ENCODE assay signal across 23 cellular contexts in genomic region chr2:72271766-72272615, GRCh38.
A peak's percentile ranks its signal among the peaks of the same experiment; 100 is the strongest.
DNase-seq lines count a peak whose midpoint lies in the region; ATAC-seq, FAIRE-seq and TF ChIP-seq lines count a peak whose summit lies in the region.
"Had no signal": no experiment of that assay in that cellular context is flagged by ENCODE, and none has a peak within 500 bp of the region (broad histone marks: within the 10 kb centered on the region; RNA-seq: fewer than 3 reads in every experiment).

No MANE protein-coding gene starts in this region.

- peak in 1 of 2 experiments; percentile 15; a peak in 2 of 5 replicates for TF ChIP-seq RAD21 in A549 (conservative IDR thresholded peaks at IDR 0.05 in 1 of 2, IDR thresholded peaks at IDR 0.05 in 1 of 2)

- no peaks in the 10 kb centered on the region for H3K27me3 ChIP-seq in right lobe of liver
- H3K27me3 ChIP-seq in CD4-positive, alpha-beta memory T cell (ENCODE audit: insufficient read depth, low read length), result no peaks in the 10 kb centered on the region
- H3K27me3 ChIP-seq: vagina had no signal

- no peaks in the 10 kb centered on the region for H3K4me1 Mint-ChIP-seq in CD4-positive, alpha-beta memory T cell
- H3K4me1 Mint-ChIP-seq: immature natural killer cell had no signal

- TF ChIP-seq CTCF in A549 (IDR thresholded peaks at IDR 0.05) (no peak), right lobe of liver (IDR thresholded peaks at IDR 0.05) (no peak)

- H3K4me2 ChIP-seq in A549, result peak overlapping the region; percentile 66

- H3K36me3 Mint-ChIP-seq in CD4-positive, alpha-beta memory T cell, result peaks cover 4 to 8% of the 10 kb centered on the region in 2 donors
- H3K36me3 Mint-ChIP-seq: activated CD4-positive, alpha-beta memory T cell treated with anti-CD3 and anti-CD28 coated beads for 36 hours; immature natural killer cell had no signal

- H3K9me3 ChIP-seq in A549, result no peaks in the 10 kb centered on the region
- no peaks in the 10 kb centered on the region for H3K9me3 ChIP-seq in right lobe of liver
- H3K9me3 ChIP-seq in CD4-positive, alpha-beta memory T cell (ENCODE audit: control insufficient read depth in 1 of 2, low read length in 2 of 2), result no peaks in the 10 kb centered on the region
- H3K9me3 ChIP-seq: vagina had no signal

- POLR2A ChIA-PET in A549 (lab: Yijun Ruan, JAX), result no interaction called here
- POLR2A ChIA-PET in CD4-positive, alpha-beta memory T cell (lab: Charles Lee; ENCODE audit: partially characterized antibody), result no interaction called here

- H3K4me3 ChIP-seq in A549, result no peak overlapping the region
- H3K4me3 ChIP-seq in right lobe of liver, result no peak overlapping the region
- H3K4me3 ChIP-seq in CD4-positive, alpha-beta memory T cell (ENCODE audit: low read length in 2 of 2), result no peak overlapping the region
- H3K4me3 ChIP-seq: vagina had no signal

- DNase-seq in A549 (ENCODE audit: low read depth in 1 of 2, low spot score in 1 of 2), result peak in 1 of 2 experiments; percentile 97
- DNase-seq in HT-29 (ENCODE audit: low spot score), result peak; percentile 4
- DNase-seq in dermis blood vessel endothelial cell, result peak; percentile 70
- peak in 2 of 3 donors; percentile 37 to 46 for DNase-seq in right lobe of liver
- DNase-seq in CD4-positive, alpha-beta memory T cell, result no peak
- DNase-seq in NCI-H345 (lab: John Stamatoyannopoulos, UW), result no peak
- DNase-seq in stimulated activated CD8-positive, alpha-beta memory T cell treated with anti-CD3 and anti-CD28 coated beads, Interleukin-4, amount 100 ng/mL, for 48 hours, result no peak
- no peak for DNase-seq in activated CD4-positive, alpha-beta T cell treated with anti-CD3 and anti-CD28 coated beads, Interleukin-2, amount 50 U/mL, for 4 hours
- DNase-seq: activated CD4-positive, alpha-beta memory T cell treated with anti-CD3 and anti-CD28 coated beads for 36 hours; effector CD4-positive, alpha-beta T cell; immature natural killer cell; MV-4-11; naive thymus-derived CD4-positive, alpha-beta T cell; NCI-H446; stimulated activated CD4-positive, alpha-beta T cell treated with anti-CD3 and anti-CD28 coated beads, Interleukin-4, amount 100 ng/mL, for 1 hour; T-helper 9 cell had no signal

- intact Hi-C loops in right lobe of liver (cut with DNase I), result no loop called here
- intact Hi-C loops in CD4-positive, alpha-beta memory T cell (cut with micrococcal nuclease), result no loop called here

- peak; percentile 68 for FAIRE-seq in A549 (lab: Jason Lieb, UNC)
- FAIRE-seq: frontal cortex, G401.6, GM19239 had no signal

- TF ChIP-seq EP300 in A549 (IDR thresholded peaks at IDR 0.05), result peak; percentile 57 to 77; a peak in 4 of 5 replicates

- H3K27ac ChIP-seq in A549 (peak overlapping the region; percentile 77 to 79), right lobe of liver (no peak overlapping the region)
- no peak overlapping the region for H3K27ac ChIP-seq in CD4-positive, alpha-beta memory T cell (ENCODE audit: low read depth, low read length)
- H3K27ac ChIP-seq: C4-2B, vagina had no signal

- ATAC-seq in A549 (peak; percentile 68 to 78), right lobe of liver (peak; percentile 50 to 93 (median 70))
- ATAC-seq: naive thymus-derived CD4-positive, alpha-beta T cell; sciatic nerve had no signal

- CTCF ChIA-PET in A549 (lab: Yijun Ruan, JAX), result interaction anchor here (1.3 kb wide), 1 partner anchor 120 kb away, joined by 3 read pairs; no protein-coding TSS in a partner anchor
- CTCF ChIA-PET in CD4-positive, alpha-beta memory T cell (lab: Charles Lee; ENCODE audit: partially characterized antibody), result no interaction called here

- no peaks in the 10 kb centered on the region for H3K36me3 ChIP-seq in right lobe of liver
- H3K36me3 ChIP-seq in CD4-positive, alpha-beta memory T cell (ENCODE audit: insufficient read depth, low read length), result no peaks in the 10 kb centered on the region
- H3K36me3 ChIP-seq: vagina had no signal

- TF ChIP-seq POLR2A in A549 (IDR thresholded peaks at IDR 0.05; ENCODE audit: low read length) (no peak), right lobe of liver (IDR thresholded peaks at IDR 0.05) (no peak)

- H3K4me1 ChIP-seq in A549 (peaks cover 77% of the 10 kb centered on the region), right lobe of liver (peaks cover 0 to 23% (median 2%) of the 10 kb centered on the region in 4 donors)
- H3K4me1 ChIP-seq in CD4-positive, alpha-beta memory T cell (ENCODE audit: insufficient read depth, low read length), result no peaks in the 10 kb centered on the region

- H3K27ac Mint-ChIP-seq in CD4-positive, alpha-beta memory T cell, result no peak overlapping the region
- H3K27ac Mint-ChIP-seq: activated CD4-positive, alpha-beta memory T cell treated with anti-CD3 and anti-CD28 coated beads for 36 hours; activated T-helper 2 cell treated with anti-CD3 and anti-CD28 coated beads, Interferon-gamma antibody, Interleukin-2, Interleukin-4, amounts not matched to agents 10 μg/mL and 5 μg/mL and 100 μg/mL, durations not matched to agents 14 hours and 24 hours and 36 hours; immature natural killer cell; naive thymus-derived CD4-positive, alpha-beta T cell had no signal

- peaks cover 0 to 13% (median 4%) of the 10 kb centered on the region in 8 donors for H3K9me3 Mint-ChIP-seq in CD4-positive, alpha-beta memory T cell
- H3K9me3 Mint-ChIP-seq: activated T-helper 2 cell treated with anti-CD3 and anti-CD28 coated beads, Interferon-gamma antibody, Interleukin-2, Interleukin-4, amounts not matched to agents 10 μg/mL and 5 μg/mL and 100 μg/mL, durations not matched to agents 14 hours and 24 hours and 36 hours had no signal

- WGBS in A549 (ENCODE audit: missing lambda C conversion rate), result 15% methylated on average over 5 of the region's 5 CpGs
- WGBS in right lobe of liver (ENCODE audit: insufficient coverage, low coverage, low lambda C conversion rate, missing lambda C conversion rate), result 39% methylated on average over 5 of the region's 5 CpGs

- no peak overlapping the region for H3K4me3 Mint-ChIP-seq in CD4-positive, alpha-beta memory T cell
- H3K4me3 Mint-ChIP-seq: activated CD4-positive, alpha-beta memory T cell treated with anti-CD3 and anti-CD28 coated beads for 36 hours; immature natural killer cell; naive thymus-derived CD4-positive, alpha-beta T cell had no signal

- H3K27me3 Mint-ChIP-seq in CD4-positive, alpha-beta memory T cell, result no peaks in the 10 kb centered on the region
- H3K27me3 Mint-ChIP-seq: activated CD4-positive, alpha-beta memory T cell treated with anti-CD3 and anti-CD28 coated beads for 36 hours; naive thymus-derived CD4-positive, alpha-beta T cell had no signal

TF ChIP-seq in A549, 52 proteins besides CTCF, POLR2A, EP300 and RAD21 (continues in another document):
- 0 out of 3 replicates have a peak, but pooled peaks have one; percentile 21 for TF ChIP-seq SMC3 (IDR thresholded peaks at IDR 0.05)
- peak; percentile 92 for TF ChIP-seq GATA3 (IDR thresholded peaks at IDR 0.05; ENCODE audit: borderline replicate concordance)
- peak; percentile 37 to 74; a peak in 2 of 4 replicates for TF ChIP-seq CEBPB (IDR thresholded peaks at IDR 0.05)
- TF ChIP-seq MAFK (IDR thresholded peaks at IDR 0.05; ENCODE audit: partially characterized antibody), result no peak
- TF ChIP-seq HDAC2 (IDR thresholded peaks at IDR 0.05), result no peak
- no peak for TF ChIP-seq HES2 (IDR thresholded peaks at IDR 0.05)
- no peak for TF ChIP-seq PHF8 (IDR thresholded peaks at IDR 0.05; ENCODE audit: borderline replicate concordance, low read depth)
- TF ChIP-seq PBX3 (IDR thresholded peaks at IDR 0.05), result no peak
- no peak for TF ChIP-seq BCL3 (IDR thresholded peaks at IDR 0.05)
- peak; percentile 87 for TF ChIP-seq RARB (CRISPR knock-in tag; IDR thresholded peaks at IDR 0.05)
- TF ChIP-seq KDM5A (IDR thresholded peaks at IDR 0.05), result no peak
- TF ChIP-seq MAZ (IDR thresholded peaks at IDR 0.05; ENCODE audit: borderline replicate concordance, low read depth, low read length), result no peak
- no peak; the same call in none of the 2 replicates for TF ChIP-seq MAX (IDR thresholded peaks at IDR 0.05)
- peak; percentile 55; the same call in 1 of the 2 replicates for TF ChIP-seq ESRRA (IDR thresholded peaks at IDR 0.05; ENCODE audit: borderline replicate concordance, low read length)
- TF ChIP-seq USF2 (IDR thresholded peaks at IDR 0.05), result no peak
- TF ChIP-seq MYC (IDR thresholded peaks at IDR 0.05; ENCODE audit: borderline replicate concordance, low read length), result peak; percentile 76; the same call in 1 of the 2 replicates
- peak; percentile 24 to 44; a peak in 2 of 5 replicates for TF ChIP-seq JUN (IDR thresholded peaks at IDR 0.05)

Comparison
In these comparisons a context has a peak if more than half of its experiments do, and no peak if none do; other contexts are left out.
1. DNase-seq: peak in HT-29 (single experiment), dermis blood vessel endothelial cell (single experiment) and right lobe of liver (2 of 3); none in CD4-positive, alpha-beta memory T cell (0 of 5), NCI-H345 (single experiment), stimulated activated CD8-positive, alpha-beta memory T cell treated with anti-CD3 and anti-CD28 coated beads, Interleukin-4, amount 100 ng/mL, for 48 hours (single experiment) and activated CD4-positive, alpha-beta T cell treated with anti-CD3 and anti-CD28 coated beads, Interleukin-2, amount 50 U/mL, for 4 hours (0 of 2).
2. H3K27ac ChIP-seq: peak in A549 (2 of 2); none in right lobe of liver (0 of 3) and CD4-positive, alpha-beta memory T cell (single experiment).